In the genomic region with DNA sequence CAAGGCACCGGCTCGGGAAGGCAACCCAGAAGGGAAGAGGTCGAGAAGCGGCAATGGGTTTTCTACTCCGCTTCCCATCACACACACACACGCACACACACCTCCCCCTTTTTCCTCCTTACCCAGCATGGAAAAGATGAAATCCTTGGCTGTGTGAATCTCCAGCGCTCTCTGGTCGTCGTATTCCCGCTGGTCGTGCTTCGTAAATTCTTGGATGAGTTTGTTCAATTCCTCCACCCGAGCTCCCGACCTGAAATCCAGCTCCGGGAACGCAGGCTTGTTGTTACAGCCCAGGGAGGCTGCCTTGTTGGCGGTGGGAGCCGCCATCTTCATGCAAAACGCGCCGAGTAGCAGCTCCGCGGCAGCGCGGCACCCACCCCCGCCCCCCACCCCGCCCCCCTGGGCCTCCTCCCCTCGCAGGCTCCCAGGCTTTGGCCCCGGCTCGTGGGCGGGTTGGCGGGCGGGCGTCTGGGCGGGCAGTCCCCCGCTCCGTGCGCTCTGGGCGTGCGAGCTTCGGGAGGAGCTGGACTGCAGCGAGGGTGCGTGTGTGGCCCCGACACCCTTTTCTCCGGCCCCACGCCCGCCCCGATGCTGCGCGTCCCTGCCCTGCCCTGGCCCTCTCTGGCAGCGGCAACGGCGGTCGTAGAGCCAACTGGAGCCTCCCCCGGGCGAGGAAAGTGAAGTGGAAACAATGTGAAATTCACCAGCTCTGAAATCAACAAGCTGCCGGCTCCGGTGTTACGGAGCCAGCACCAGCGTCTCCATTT, we compare ENCODE assay signal across 8 cellular contexts. TPM values are rescaled to one million over a fixed set of nuclear protein-coding genes. Genes with fewer than 3 reads are reported as not detected.
DNase-seq lines count a peak whose midpoint lies in the region; ATAC-seq, FAIRE-seq and TF ChIP-seq lines count a peak whose summit lies in the region.

A gene with protein sequence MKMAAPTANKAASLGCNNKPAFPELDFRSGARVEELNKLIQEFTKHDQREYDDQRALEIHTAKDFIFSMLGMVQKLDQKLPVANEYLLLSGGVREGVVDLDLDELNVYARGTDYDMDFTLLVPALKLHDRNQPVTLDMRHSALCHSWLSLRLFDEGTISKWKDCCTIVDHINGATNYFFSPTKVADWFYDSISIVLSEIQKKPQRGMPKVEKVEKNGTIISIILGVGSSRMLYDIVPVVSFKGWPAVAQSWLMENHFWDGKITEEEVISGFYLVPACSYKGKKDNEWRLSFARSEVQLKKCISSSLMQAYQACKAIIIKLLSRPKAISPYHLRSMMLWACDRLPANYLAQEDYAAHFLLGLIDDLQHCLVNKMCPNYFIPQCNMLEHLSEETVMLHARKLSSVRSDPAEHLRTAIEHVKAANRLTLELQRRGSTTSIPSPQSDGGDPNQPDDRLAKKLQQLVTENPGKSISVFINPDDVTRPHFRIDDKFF (minus strand): TSS at position 349 of the 767 bp plus-strand sequence. CDS start 16 bp downstream, at position 333.

- CTCF ChIA-PET in activated naive CD4-positive, alpha-beta T cell treated with anti-CD3 and anti-CD28 coated beads for 36 hours (lab: Charles Lee), result interaction anchor here (0.7 to 4.2 kb wide), 3 partner anchors 8 to 103 kb away, joined by 3 to 32 read pairs (median 3); no protein-coding TSS in a partner anchor

- peaks cover 2% of the 10 kb centered on the region for H3K36me3 Mint-ChIP-seq in activated naive CD4-positive, alpha-beta T cell treated with anti-CD3 and anti-CD28 coated beads for 36 hours (ENCODE audit: low read depth)
- no peaks in the 10 kb centered on the region for H3K36me3 Mint-ChIP-seq in natural killer cell treated with Interleukin-12 subunit alpha and Interleukin-12 subunit beta and Interleukin-15 and Interleukin-18, amount 100 ng/mL, for 72 hours

- peaks cover 45% of the 10 kb centered on the region for H3K27me3 Mint-ChIP-seq in activated naive CD4-positive, alpha-beta T cell treated with anti-CD3 and anti-CD28 coated beads for 36 hours (ENCODE audit: low read depth)
- peaks cover 50 to 51% of the 10 kb centered on the region in 2 donors for H3K27me3 Mint-ChIP-seq in natural killer cell treated with Interleukin-12 subunit alpha and Interleukin-12 subunit beta and Interleukin-15 and Interleukin-18, amount 100 ng/mL, for 72 hours

- peak; percentile 58 for ATAC-seq in GM21723 (IDR thresholded peaks at IDR 0.05; ENCODE audit: unreplicated experiment)
- ATAC-seq in natural killer cell treated with Interleukin-12 subunit alpha and Interleukin-12 subunit beta and Interleukin-15 and Interleukin-18, amount 100 ng/mL, for 72 hours, result peak; percentile 52 to 81

- intact Hi-C loops in activated naive CD4-positive, alpha-beta T cell treated with anti-CD3 and anti-CD28 coated beads for 36 hours (cut with micrococcal nuclease), result loop anchor here (1.0 to 5.0 kb wide), 7 partner anchors 24 to 350 kb away; no protein-coding TSS in a partner anchor

- peaks cover 21% of the 10 kb centered on the region for H3K4me1 Mint-ChIP-seq in activated naive CD4-positive, alpha-beta T cell treated with anti-CD3 and anti-CD28 coated beads for 36 hours (ENCODE audit: low read depth)
- peaks cover 0 to 9% of the 10 kb centered on the region in 2 donors for H3K4me1 Mint-ChIP-seq in natural killer cell treated with Interleukin-12 subunit alpha and Interleukin-12 subunit beta and Interleukin-15 and Interleukin-18, amount 100 ng/mL, for 72 hours (ENCODE audit: low read depth in 2 of 2)

- peak within 1 kb of the TSS; percentile 87 for H3K27ac Mint-ChIP-seq in activated naive CD4-positive, alpha-beta T cell treated with anti-CD3 and anti-CD28 coated beads for 36 hours
- H3K27ac Mint-ChIP-seq in natural killer cell treated with Interleukin-12 subunit alpha and Interleukin-12 subunit beta and Interleukin-15 and Interleukin-18, amount 100 ng/mL, for 72 hours, result peak within 1 kb of the TSS in 1 of 2 donors; percentile 82

- TF ChIP-seq EP300 in Ishikawa (IDR thresholded peaks at IDR 0.05; ENCODE audit: borderline replicate concordance), result no peak

- no peak for FAIRE-seq in RCC 7860 (lab: Jason Lieb, UNC)

- DNase-seq in ELR (ENCODE audit: low read depth) (peak; percentile 91), RCC 7860 (ENCODE audit: low spot score) (peak; percentile 64), fibroblast of the conjunctiva (ENCODE audit: low read depth) (peak; percentile 62), superior temporal gyrus (ENCODE audit: extremely low spot score) (peak; percentile 84)
- DNase-seq in activated naive CD4-positive, alpha-beta T cell treated with anti-CD3 and anti-CD28 coated beads for 36 hours, result peak; percentile 52
- DNase-seq in natural killer cell treated with Interleukin-12 subunit alpha and Interleukin-12 subunit beta and Interleukin-15 and Interleukin-18, amount 100 ng/mL, for 72 hours (ENCODE audit: low spot score), result no peak

- no peak for TF ChIP-seq RAD21 in Ishikawa (IDR thresholded peaks at IDR 0.05; ENCODE audit: low read depth)

- no peaks in the 10 kb centered on the region for H3K9me3 Mint-ChIP-seq in activated naive CD4-positive, alpha-beta T cell treated with anti-CD3 and anti-CD28 coated beads for 36 hours
- H3K9me3 Mint-ChIP-seq in natural killer cell treated with Interleukin-12 subunit alpha and Interleukin-12 subunit beta and Interleukin-15 and Interleukin-18, amount 100 ng/mL, for 72 hours, result no peaks in the 10 kb centered on the region

- peak within 1 kb of the TSS; percentile 94 for H3K4me3 Mint-ChIP-seq in activated naive CD4-positive, alpha-beta T cell treated with anti-CD3 and anti-CD28 coated beads for 36 hours
- peak within 1 kb of the TSS; percentile 80 for H3K4me3 Mint-ChIP-seq in natural killer cell treated with Interleukin-12 subunit alpha and Interleukin-12 subunit beta and Interleukin-15 and Interleukin-18, amount 100 ng/mL, for 72 hours

TF ChIP-seq in Ishikawa, 13 proteins besides CTCF, POLR2A, EP300 and RAD21:
- TF ChIP-seq, protein P1, sequence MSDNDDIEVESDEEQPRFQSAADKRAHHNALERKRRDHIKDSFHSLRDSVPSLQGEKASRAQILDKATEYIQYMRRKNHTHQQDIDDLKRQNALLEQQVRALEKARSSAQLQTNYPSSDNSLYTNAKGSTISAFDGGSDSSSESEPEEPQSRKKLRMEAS (IDR thresholded peaks at IDR 0.05), result peak; percentile 72; the same call in 1 of the 2 replicates
- TF ChIP-seq EGR1 (IDR thresholded peaks at IDR 0.05), result peak; percentile 34; the same call in 1 of the 2 replicates
- TF ChIP-seq TAF1 (IDR thresholded peaks at IDR 0.05; ENCODE audit: low read depth), result no peak
- TF ChIP-seq NFIC (IDR thresholded peaks at IDR 0.05), result peak; percentile 20; the same call in 1 of the 2 replicates
- peak; percentile 84 for TF ChIP-seq YY1 (IDR thresholded peaks at IDR 0.05; ENCODE audit: low read depth)
- TF ChIP-seq CEBPB (IDR thresholded peaks at IDR 0.05), result no peak
- no peak for TF ChIP-seq CREB1 (IDR thresholded peaks at IDR 0.05; ENCODE audit: low read depth)
- TF ChIP-seq, protein P2, sequence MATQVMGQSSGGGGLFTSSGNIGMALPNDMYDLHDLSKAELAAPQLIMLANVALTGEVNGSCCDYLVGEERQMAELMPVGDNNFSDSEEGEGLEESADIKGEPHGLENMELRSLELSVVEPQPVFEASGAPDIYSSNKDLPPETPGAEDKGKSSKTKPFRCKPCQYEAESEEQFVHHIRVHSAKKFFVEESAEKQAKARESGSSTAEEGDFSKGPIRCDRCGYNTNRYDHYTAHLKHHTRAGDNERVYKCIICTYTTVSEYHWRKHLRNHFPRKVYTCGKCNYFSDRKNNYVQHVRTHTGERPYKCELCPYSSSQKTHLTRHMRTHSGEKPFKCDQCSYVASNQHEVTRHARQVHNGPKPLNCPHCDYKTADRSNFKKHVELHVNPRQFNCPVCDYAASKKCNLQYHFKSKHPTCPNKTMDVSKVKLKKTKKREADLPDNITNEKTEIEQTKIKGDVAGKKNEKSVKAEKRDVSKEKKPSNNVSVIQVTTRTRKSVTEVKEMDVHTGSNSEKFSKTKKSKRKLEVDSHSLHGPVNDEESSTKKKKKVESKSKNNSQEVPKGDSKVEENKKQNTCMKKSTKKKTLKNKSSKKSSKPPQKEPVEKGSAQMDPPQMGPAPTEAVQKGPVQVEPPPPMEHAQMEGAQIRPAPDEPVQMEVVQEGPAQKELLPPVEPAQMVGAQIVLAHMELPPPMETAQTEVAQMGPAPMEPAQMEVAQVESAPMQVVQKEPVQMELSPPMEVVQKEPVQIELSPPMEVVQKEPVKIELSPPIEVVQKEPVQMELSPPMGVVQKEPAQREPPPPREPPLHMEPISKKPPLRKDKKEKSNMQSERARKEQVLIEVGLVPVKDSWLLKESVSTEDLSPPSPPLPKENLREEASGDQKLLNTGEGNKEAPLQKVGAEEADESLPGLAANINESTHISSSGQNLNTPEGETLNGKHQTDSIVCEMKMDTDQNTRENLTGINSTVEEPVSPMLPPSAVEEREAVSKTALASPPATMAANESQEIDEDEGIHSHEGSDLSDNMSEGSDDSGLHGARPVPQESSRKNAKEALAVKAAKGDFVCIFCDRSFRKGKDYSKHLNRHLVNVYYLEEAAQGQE (IDR thresholded peaks at IDR 0.05; ENCODE audit: low read depth), result peak; percentile 38; the same call in 1 of the 2 replicates
- TF ChIP-seq, protein P3, sequence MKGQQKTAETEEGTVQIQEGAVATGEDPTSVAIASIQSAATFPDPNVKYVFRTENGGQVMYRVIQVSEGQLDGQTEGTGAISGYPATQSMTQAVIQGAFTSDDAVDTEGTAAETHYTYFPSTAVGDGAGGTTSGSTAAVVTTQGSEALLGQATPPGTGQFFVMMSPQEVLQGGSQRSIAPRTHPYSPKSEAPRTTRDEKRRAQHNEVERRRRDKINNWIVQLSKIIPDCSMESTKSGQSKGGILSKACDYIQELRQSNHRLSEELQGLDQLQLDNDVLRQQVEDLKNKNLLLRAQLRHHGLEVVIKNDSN (IDR thresholded peaks at IDR 0.05), result no peak
- TF ChIP-seq TEAD4 (IDR thresholded peaks at IDR 0.05), result no peak
- no peak; the same call in 1 of the 2 replicates for TF ChIP-seq ZBTB7A (IDR thresholded peaks at IDR 0.05; ENCODE audit: low read depth)
- no peak; the same call in 1 of the 2 replicates for TF ChIP-seq TCF12 (IDR thresholded peaks at IDR 0.05; ENCODE audit: low read depth)
- no peak for TF ChIP-seq FOXM1 (IDR thresholded peaks at IDR 0.05; ENCODE audit: borderline replicate concordance, low read depth)

RNA-seq across cellular contexts. Expression of the gene that starts here (rescaled TPM):
- total RNA-seq in activated naive CD4-positive, alpha-beta T cell treated with anti-CD3 and anti-CD28 coated beads for 36 hours, result 1 to 10 TPM; 6.4 to 6.5 TPM
- total RNA-seq in natural killer cell treated with Interleukin-12 subunit alpha and Interleukin-12 subunit beta and Interleukin-15 and Interleukin-18, amount 100 ng/mL, for 72 hours, result 1 to 10 TPM in 1 of 2 donors, under 1 TPM in 1; 0.45 to 1.7 TPM
